Comparison of ENCODE assay signal across 22 cellular contexts in genomic region chr18:5469340-5469739, GRCh38.
"Had no signal": no experiment of that assay in that cellular context is flagged by ENCODE, and none has a peak within 500 bp of the region (broad histone marks: within the 10 kb centered on the region; RNA-seq: fewer than 3 reads in every experiment).

No MANE protein-coding gene starts in this region.

- H3K4me3 Mint-ChIP-seq: endodermal cell; naive thymus-derived CD4-positive, alpha-beta T cell; nephron progenitor cell; stimulated activated effector memory CD8-positive, alpha-beta T cell treated with anti-CD3 and anti-CD28 coated beads, Interleukin-12 subunit alpha, Interleukin-12 subunit beta, amount 100 ng/mL, for 72 hours; type B pancreatic cell had no signal

- H2AFZ ChIP-seq: hepatocyte had no signal

- DNase-seq: effector CD4-positive, alpha-beta T cell; endodermal cell; head of caudate nucleus; kidney glomerular epithelial cell; mammary epithelial cell; naive thymus-derived CD4-positive, alpha-beta T cell; nephron progenitor cell; psoas muscle; retina; right lobe of liver; stimulated activated CD4-positive, alpha-beta T cell treated with anti-CD3 and anti-CD28 coated beads, Interleukin-4, amount 100 ng/mL, for 1 hour; stimulated activated CD8-positive, alpha-beta memory T cell treated with anti-CD3 and anti-CD28 coated beads, Interleukin-4, amount 100 ng/mL, for 48 hours; stimulated activated naive CD8-positive, alpha-beta T cell treated with anti-CD3 and anti-CD28 coated beads, Interleukin-15, Interleukin-2, amounts not matched to agents 100 U/mL and 50 U/mL, for 24 hours; thyroid gland; uterus had no signal

- H3K4me1 Mint-ChIP-seq: endodermal cell; nephron progenitor cell; stimulated activated effector memory CD8-positive, alpha-beta T cell treated with anti-CD3 and anti-CD28 coated beads, Interleukin-12 subunit alpha, Interleukin-12 subunit beta, amount 100 ng/mL, for 72 hours had no signal

- ATAC-seq: left lobe of liver; naive thymus-derived CD4-positive, alpha-beta T cell; right lobe of liver; stimulated activated effector memory CD8-positive, alpha-beta T cell treated with anti-CD3 and anti-CD28 coated beads, Interleukin-12 subunit alpha, Interleukin-12 subunit beta, amount 100 ng/mL, for 72 hours; stimulated activated naive CD8-positive, alpha-beta T cell treated with anti-CD3 and anti-CD28 coated beads, Interleukin-15, Interleukin-2, amounts not matched to agents 100 U/mL and 50 U/mL, for 24 hours had no signal

- H3K27ac ChIP-seq: esophagus muscularis mucosa, hepatocyte, neutrophil, psoas muscle, right lobe of liver, suprapubic skin, thyroid gland, uterus had no signal

- H3K9me3 Mint-ChIP-seq: endodermal cell; naive thymus-derived CD4-positive, alpha-beta T cell; nephron progenitor cell; stimulated activated effector memory CD8-positive, alpha-beta T cell treated with anti-CD3 and anti-CD28 coated beads, Interleukin-12 subunit alpha, Interleukin-12 subunit beta, amount 100 ng/mL, for 72 hours; type B pancreatic cell had no signal

- H3K36me3 Mint-ChIP-seq: naive thymus-derived CD4-positive, alpha-beta T cell; stimulated activated effector memory CD8-positive, alpha-beta T cell treated with anti-CD3 and anti-CD28 coated beads, Interleukin-12 subunit alpha, Interleukin-12 subunit beta, amount 100 ng/mL, for 72 hours had no signal

- H3K4me3 ChIP-seq: esophagus muscularis mucosa, hepatocyte, psoas muscle, right lobe of liver, suprapubic skin, thyroid gland, uterus had no signal

- H3K27me3 ChIP-seq: esophagus muscularis mucosa, hepatocyte, neutrophil, right lobe of liver, suprapubic skin, thyroid gland, uterus had no signal

- H3K4me2 ChIP-seq: hepatocyte had no signal

- H3K36me3 ChIP-seq: esophagus muscularis mucosa, neutrophil, right lobe of liver, suprapubic skin, thyroid gland, uterus had no signal

- H3K27ac Mint-ChIP-seq: endodermal cell; naive thymus-derived CD4-positive, alpha-beta T cell; nephron progenitor cell; stimulated activated effector memory CD8-positive, alpha-beta T cell treated with anti-CD3 and anti-CD28 coated beads, Interleukin-12 subunit alpha, Interleukin-12 subunit beta, amount 100 ng/mL, for 72 hours had no signal

- H3K27me3 Mint-ChIP-seq: type B pancreatic cell had no signal

- H3K4me1 ChIP-seq: psoas muscle, right lobe of liver, thyroid gland, uterus had no signal

- H3K9me3 ChIP-seq: esophagus muscularis mucosa, neutrophil, psoas muscle, right lobe of liver, suprapubic skin, thyroid gland, uterus had no signal
